In the genomic region with DNA sequence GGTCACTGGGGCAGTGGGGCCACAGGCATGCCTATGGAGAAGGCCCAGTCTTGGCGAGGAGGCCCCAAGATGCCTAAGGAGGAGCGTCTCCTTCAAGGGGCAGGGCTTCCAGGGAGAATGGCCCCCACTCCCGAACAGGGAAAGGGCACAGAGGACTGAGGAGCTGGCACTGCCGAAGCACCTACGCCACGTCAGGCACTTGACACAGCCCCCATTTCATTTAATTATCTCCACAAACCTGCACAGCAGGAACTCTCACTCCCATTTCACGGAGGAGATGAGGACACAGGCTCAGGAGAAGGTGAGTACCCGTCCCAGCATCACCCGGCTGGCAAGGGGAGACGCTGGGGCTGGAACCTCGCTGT, we compare ENCODE assay signal across 1 cellular context.
TF ChIP-seq lines count a peak whose summit lies in the region.

No MANE protein-coding gene starts in this region.

TF ChIP-seq in GM12878, 131 proteins besides CTCF, POLR2A, EP300 and RAD21:
- TF ChIP-seq ELK1 (IDR thresholded peaks at IDR 0.05; ENCODE audit: low read depth, low read length) (no peak), ZNF384 (IDR thresholded peaks at IDR 0.05; ENCODE audit: borderline replicate concordance, low read depth, low read length) (no peak), TAF1 (IDR thresholded peaks at IDR 0.05; ENCODE audit: borderline replicate concordance, low read depth, low read length) (no peak), MTA2 (IDR thresholded peaks at IDR 0.05; ENCODE audit: low read depth) (no peak), NFIC (IDR thresholded peaks at IDR 0.05; ENCODE audit: low read depth, low read length) (no peak), STAT3 (IDR thresholded peaks at IDR 0.05; ENCODE audit: low read depth, low read length) (no peak), YY1 (IDR thresholded peaks at IDR 0.05; ENCODE audit: low read depth, low read length) (no peak), NR2C2 (IDR thresholded peaks at IDR 0.05; ENCODE audit: borderline replicate concordance, control insufficient read depth, insufficient read length, low read depth) (no peak), TCF7 (IDR thresholded peaks at IDR 0.05; ENCODE audit: borderline replicate concordance) (no peak), LARP7 (IDR thresholded peaks at IDR 0.05) (no peak), YBX1 (IDR thresholded peaks at IDR 0.05) (no peak), MXI1 (IDR thresholded peaks at IDR 0.05; ENCODE audit: low read depth, low read length) (no peak), HCFC1 (IDR thresholded peaks at IDR 0.05; ENCODE audit: low read length) (no peak)
- TF ChIP-seq, protein P1, sequence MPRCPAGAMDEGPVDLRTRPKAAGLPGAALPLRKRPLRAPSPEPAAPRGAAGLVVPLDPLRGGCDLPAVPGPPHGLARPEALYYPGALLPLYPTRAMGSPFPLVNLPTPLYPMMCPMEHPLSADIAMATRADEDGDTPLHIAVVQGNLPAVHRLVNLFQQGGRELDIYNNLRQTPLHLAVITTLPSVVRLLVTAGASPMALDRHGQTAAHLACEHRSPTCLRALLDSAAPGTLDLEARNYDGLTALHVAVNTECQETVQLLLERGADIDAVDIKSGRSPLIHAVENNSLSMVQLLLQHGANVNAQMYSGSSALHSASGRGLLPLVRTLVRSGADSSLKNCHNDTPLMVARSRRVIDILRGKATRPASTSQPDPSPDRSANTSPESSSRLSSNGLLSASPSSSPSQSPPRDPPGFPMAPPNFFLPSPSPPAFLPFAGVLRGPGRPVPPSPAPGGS (IDR thresholded peaks at IDR 0.05; ENCODE audit: borderline replicate concordance, insufficient read depth, low read depth, low read length, poor library complexity, severe bottlenecking) = no peak
- TF ChIP-seq, protein P2, sequence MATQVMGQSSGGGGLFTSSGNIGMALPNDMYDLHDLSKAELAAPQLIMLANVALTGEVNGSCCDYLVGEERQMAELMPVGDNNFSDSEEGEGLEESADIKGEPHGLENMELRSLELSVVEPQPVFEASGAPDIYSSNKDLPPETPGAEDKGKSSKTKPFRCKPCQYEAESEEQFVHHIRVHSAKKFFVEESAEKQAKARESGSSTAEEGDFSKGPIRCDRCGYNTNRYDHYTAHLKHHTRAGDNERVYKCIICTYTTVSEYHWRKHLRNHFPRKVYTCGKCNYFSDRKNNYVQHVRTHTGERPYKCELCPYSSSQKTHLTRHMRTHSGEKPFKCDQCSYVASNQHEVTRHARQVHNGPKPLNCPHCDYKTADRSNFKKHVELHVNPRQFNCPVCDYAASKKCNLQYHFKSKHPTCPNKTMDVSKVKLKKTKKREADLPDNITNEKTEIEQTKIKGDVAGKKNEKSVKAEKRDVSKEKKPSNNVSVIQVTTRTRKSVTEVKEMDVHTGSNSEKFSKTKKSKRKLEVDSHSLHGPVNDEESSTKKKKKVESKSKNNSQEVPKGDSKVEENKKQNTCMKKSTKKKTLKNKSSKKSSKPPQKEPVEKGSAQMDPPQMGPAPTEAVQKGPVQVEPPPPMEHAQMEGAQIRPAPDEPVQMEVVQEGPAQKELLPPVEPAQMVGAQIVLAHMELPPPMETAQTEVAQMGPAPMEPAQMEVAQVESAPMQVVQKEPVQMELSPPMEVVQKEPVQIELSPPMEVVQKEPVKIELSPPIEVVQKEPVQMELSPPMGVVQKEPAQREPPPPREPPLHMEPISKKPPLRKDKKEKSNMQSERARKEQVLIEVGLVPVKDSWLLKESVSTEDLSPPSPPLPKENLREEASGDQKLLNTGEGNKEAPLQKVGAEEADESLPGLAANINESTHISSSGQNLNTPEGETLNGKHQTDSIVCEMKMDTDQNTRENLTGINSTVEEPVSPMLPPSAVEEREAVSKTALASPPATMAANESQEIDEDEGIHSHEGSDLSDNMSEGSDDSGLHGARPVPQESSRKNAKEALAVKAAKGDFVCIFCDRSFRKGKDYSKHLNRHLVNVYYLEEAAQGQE (IDR thresholded peaks at IDR 0.05; ENCODE audit: low read depth, low read length) = no peak
